11 cellular contexts compared by ENCODE assay signal in genomic region chr5:123817267-123817666, GRCh38.
"Had no signal": no experiment of that assay in that cellular context is flagged by ENCODE, and none has a peak within 500 bp of the region (broad histone marks: within the 10 kb centered on the region; RNA-seq: fewer than 3 reads in every experiment).

No MANE protein-coding gene starts in this region.

- H3K4me3 ChIP-seq: GM23248, GM23338, HAP-1 had no signal

- ATAC-seq: GM23338, HCT116 had no signal

- DNase-seq: GM23248, GOT3, H7, H9, HCEC 1CT, HFFc6 had no signal

- H3K27ac ChIP-seq: GM23248 had no signal

- FAIRE-seq: H1, H54 had no signal

- H3K36me3 ChIP-seq: HAP-1 had no signal

- H3K9me3 ChIP-seq: HAP-1 had no signal
